In genomic region chr14:31357279-31357678, GRCh38 we compare ENCODE assay signal across 2 cellular contexts.
TF ChIP-seq lines count a peak whose summit lies in the region.

No MANE protein-coding gene starts in this region.

TF ChIP-seq in endothelial cell of umbilical vein, 7 proteins besides CTCF, POLR2A, EP300 and RAD21:
- TF ChIP-seq POLR2AphosphoS5 (IDR thresholded peaks at IDR 0.05; ENCODE audit: insufficient read depth, low read depth, low read length) (no peak), FOS (IDR thresholded peaks at IDR 0.05; ENCODE audit: borderline replicate concordance, insufficient read depth, low read length) (peak; percentile 56)

TF ChIP-seq in SK-N-SH, 30 proteins besides CTCF, POLR2A, EP300 and RAD21:
- TF ChIP-seq POLR2AphosphoS5 (IDR thresholded peaks at IDR 0.05; ENCODE audit: low read depth, low read length) = no peak
- TF ChIP-seq ELF1 (IDR thresholded peaks at IDR 0.05) = no peak
- TF ChIP-seq USF1 (IDR thresholded peaks at IDR 0.05; ENCODE audit: borderline replicate concordance, low read depth) = no peak
- no peak for TF ChIP-seq IRF3 (IDR thresholded peaks at IDR 0.05; ENCODE audit: low read depth, low read length)
- TF ChIP-seq TCF12 (IDR thresholded peaks at IDR 0.05) = no peak
- TF ChIP-seq ZBTB33 (IDR thresholded peaks at IDR 0.05; ENCODE audit: borderline replicate concordance, low read depth) = no peak
- TF ChIP-seq TAF1 (IDR thresholded peaks at IDR 0.05; ENCODE audit: borderline replicate concordance, low read depth, low read length) = no peak
- TF ChIP-seq GATA2 (CRISPR knock-in tag; IDR thresholded peaks at IDR 0.05) = no peak
- TF ChIP-seq PBX3 (IDR thresholded peaks at IDR 0.05) = no peak
- TF ChIP-seq FOSL2 (IDR thresholded peaks at IDR 0.05; ENCODE audit: borderline replicate concordance, low read depth) = no peak
- no peak for TF ChIP-seq RCOR1 (IDR thresholded peaks at IDR 0.05; ENCODE audit: low read length)
- TF ChIP-seq SIN3A (IDR thresholded peaks at IDR 0.05; ENCODE audit: borderline replicate concordance, low read depth, low read length) = no peak
- TF ChIP-seq JUND (IDR thresholded peaks at IDR 0.05) = no peak
- no peak for TF ChIP-seq NFIC (IDR thresholded peaks at IDR 0.05; ENCODE audit: borderline replicate concordance)
- TF ChIP-seq GABPA (IDR thresholded peaks at IDR 0.05; ENCODE audit: low read depth) = no peak
